In genomic region chr6:122180132-122180531, GRCh38 we compare ENCODE assay signal across 13 cellular contexts.
DNase-seq lines count a peak whose midpoint lies in the region; ATAC-seq, FAIRE-seq and TF ChIP-seq lines count a peak whose summit lies in the region.
"Had no signal": no experiment of that assay in that cellular context is flagged by ENCODE, and none has a peak within 500 bp of the region (broad histone marks: within the 10 kb centered on the region; RNA-seq: fewer than 3 reads in every experiment).

No MANE protein-coding gene starts in this region.

- H3K9me3 ChIP-seq in fibroblast of lung (ENCODE audit: control insufficient read depth, insufficient read depth, low read depth, low read length) (no peaks in the 10 kb centered on the region), parathyroid adenoma (ENCODE audit: control insufficient read depth, low read length) (no peaks in the 10 kb centered on the region), Peyer's patch (no peaks in the 10 kb centered on the region)
- H3K9me3 ChIP-seq: tibial artery had no signal

- no peaks in the 10 kb centered on the region for H3K36me3 ChIP-seq in fibroblast of lung (ENCODE audit: control insufficient read depth, insufficient read depth, low read length)
- no peaks in the 10 kb centered on the region for H3K36me3 ChIP-seq in parathyroid adenoma (ENCODE audit: control insufficient read depth, insufficient read depth, low read length)
- H3K36me3 ChIP-seq in Peyer's patch, result no peaks in the 10 kb centered on the region
- H3K36me3 ChIP-seq: tibial artery had no signal

- no peaks in the 10 kb centered on the region for H3K79me2 ChIP-seq in fibroblast of lung (ENCODE audit: control insufficient read depth, insufficient read depth, low read length)
- no peaks in the 10 kb centered on the region for H3K79me2 ChIP-seq in parathyroid adenoma

- DNase-seq in OCI-M1 (lab: John Stamatoyannopoulos, UW) (peak; percentile 41), fibroblast of lung (ENCODE audit: low read depth in 2 of 2) (peak; percentile 2 to 20), frontal cortex (ENCODE audit: low spot score in 2 of 2) (no peak), NCI-H748 (lab: John Stamatoyannopoulos, UW; ENCODE audit: unreplicated experiment) (no peak), Peyer's patch (no peak)
- DNase-seq: activated naive CD4-positive, alpha-beta T cell treated with anti-CD3 and anti-CD28 coated beads for 36 hours; NCI-H1105; NCI-H510A; tibial artery had no signal

- H3K27me3 ChIP-seq in fibroblast of lung (ENCODE audit: control insufficient read depth, insufficient read depth, low read length), result no peaks in the 10 kb centered on the region
- H3K27me3 ChIP-seq in parathyroid adenoma (ENCODE audit: control insufficient read depth, insufficient read depth, low read length), result no peaks in the 10 kb centered on the region
- no peaks in the 10 kb centered on the region for H3K27me3 ChIP-seq in Peyer's patch
- H3K27me3 ChIP-seq: tibial artery had no signal

- no peak for ATAC-seq in HG02884 (IDR thresholded peaks at IDR 0.05; ENCODE audit: unreplicated experiment)

- H3K4me1 ChIP-seq in fibroblast of lung (ENCODE audit: control insufficient read depth, extremely low read depth, insufficient read depth, low read length) (no peaks in the 10 kb centered on the region), parathyroid adenoma (no peaks in the 10 kb centered on the region), Peyer's patch (no peaks in the 10 kb centered on the region)

- H3K4me3 ChIP-seq in fibroblast of lung (replicated peaks in 1 of 4; ENCODE audit: control extremely low read depth in 1 of 4, insufficient read depth in 1 of 4, low read depth in 3 of 4, low read length in 4 of 4) (no peak overlapping the region), parathyroid adenoma (ENCODE audit: low read depth, low read length) (no peak overlapping the region), Peyer's patch (no peak overlapping the region)
- H3K4me3 ChIP-seq: tibial artery had no signal

- H3K4me2 ChIP-seq in fibroblast of lung (ENCODE audit: extremely low read depth, insufficient read depth, low read length), result no peak overlapping the region
- no peak overlapping the region for H3K4me2 ChIP-seq in parathyroid adenoma (ENCODE audit: low read length)

- TF ChIP-seq CTCF in fibroblast of lung (conservative IDR thresholded peaks at IDR 0.05 in 1 of 2, IDR thresholded peaks at IDR 0.05 in 1 of 2; ENCODE audit: low read depth in 1 of 2, low read length in 2 of 2) (peak in 1 of 2 donors; percentile 33), parathyroid adenoma (IDR thresholded peaks at IDR 0.05) (no peak), Peyer's patch (IDR thresholded peaks at IDR 0.05) (no peak)

- no peak overlapping the region for H3K27ac ChIP-seq in fibroblast of lung (ENCODE audit: insufficient read depth, low read length)
- H3K27ac ChIP-seq in parathyroid adenoma, result no peak overlapping the region
- no peak overlapping the region for H3K27ac ChIP-seq in Peyer's patch
- H3K27ac ChIP-seq: tibial artery had no signal

- peak; percentile 86 for FAIRE-seq in G401.6 (lab: Jason Lieb, UNC)
- FAIRE-seq in frontal cortex (lab: Jason Lieb, UNC), result no peak
- FAIRE-seq: colon had no signal

- no peaks in the 10 kb centered on the region for H4K20me1 ChIP-seq in fibroblast of lung (ENCODE audit: control insufficient read depth, extremely low read depth, insufficient read depth, low read length)

- H2AFZ ChIP-seq in fibroblast of lung (ENCODE audit: low read length) (no peak overlapping the region), parathyroid adenoma (peak overlapping the region; percentile 14)

- H3K9ac ChIP-seq in fibroblast of lung (ENCODE audit: insufficient read depth, low read length) (no peak overlapping the region), parathyroid adenoma (no peak overlapping the region)

- TF ChIP-seq POLR2A in Peyer's patch (IDR thresholded peaks at IDR 0.05), result no peak

Comparison
In these comparisons a context has a peak if more than half of its experiments do, and no peak if none do; other contexts are left out.
1. DNase-seq: peak in OCI-M1 (single experiment) and fibroblast of lung (2 of 2); none in frontal cortex (0 of 2), NCI-H748 (single experiment) and Peyer's patch (0 of 3).